11 cellular contexts compared by ENCODE assay signal in the genomic region with DNA sequence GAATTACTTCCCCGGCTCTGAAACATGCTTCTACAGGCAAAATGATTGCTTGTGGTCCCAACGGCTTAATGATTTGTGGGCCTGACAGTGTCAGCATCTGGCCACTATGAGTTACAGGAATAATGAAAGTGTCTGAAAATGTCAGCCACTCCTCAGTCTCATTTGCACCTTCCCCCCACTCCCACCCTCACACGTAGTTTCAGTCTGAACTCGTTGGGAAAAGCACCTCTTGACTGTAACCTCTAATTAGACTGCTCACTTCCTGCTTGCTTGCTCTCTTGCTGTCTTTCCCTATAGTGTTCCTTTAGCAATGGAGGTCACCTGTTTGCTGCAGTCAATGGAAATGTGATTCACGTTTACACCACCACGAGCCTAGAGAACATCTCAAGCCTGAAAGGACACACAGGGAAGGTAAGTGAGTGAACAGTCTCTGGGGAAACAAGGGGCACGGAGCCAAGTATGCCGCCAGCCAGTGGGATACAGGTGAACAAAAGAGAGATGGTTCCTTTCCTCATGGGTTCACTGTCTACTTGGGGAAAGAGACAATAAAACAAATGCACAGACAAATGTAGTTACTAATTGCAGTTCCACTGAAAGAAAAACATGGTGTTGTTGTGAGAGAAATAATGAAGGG. TPM values are rescaled to one million over a fixed set of nuclear protein-coding genes. Genes with fewer than 3 reads are reported as not detected.
DNase-seq lines count a peak whose midpoint lies in the region; ATAC-seq and FAIRE-seq lines count a peak whose summit lies in the region.
"Had no signal": no experiment of that assay in that cellular context is flagged by ENCODE, and none has a peak within 500 bp of the region (broad histone marks: within the 10 kb centered on the region; RNA-seq: fewer than 3 reads in every experiment).

No MANE protein-coding gene starts in this region.

- H3K27me3 ChIP-seq in small intestine (ENCODE audit: control insufficient read depth in 2 of 2, insufficient read depth in 2 of 2, low read length in 2 of 2) = no peaks in the 10 kb centered on the region
- H3K27me3 ChIP-seq: breast epithelium, SJSA1 had no signal

- H3K4me1 ChIP-seq in small intestine (ENCODE audit: control insufficient read depth in 2 of 2, insufficient read depth in 1 of 2, low read depth in 1 of 2, low read length in 1 of 2) = no peaks in the 10 kb centered on the region
- H3K4me1 ChIP-seq: breast epithelium had no signal

- DNase-seq in COR-L47 (lab: John Stamatoyannopoulos, UW) (peak; percentile 73), GM19238 (ENCODE audit: insufficient read length, low spot score) (peak; percentile 44), NCI-H510A treated with DMSO at 0.1 percent for 48 hours (lab: John Stamatoyannopoulos, UW) (peak; percentile 97), small intestine (no peak), SHP77 (lab: John Stamatoyannopoulos, UW) (no peak), islet precursor cell (no peak), left ventricle myocardium superior (no peak)
- DNase-seq: AML-193 had no signal

- intact Hi-C loops in left ventricle myocardium superior (cut with micrococcal nuclease) = no loop called here

- no peaks in the 10 kb centered on the region for H3K9me3 ChIP-seq in small intestine (ENCODE audit: control insufficient read depth, low read depth)
- H3K9me3 ChIP-seq: breast epithelium had no signal

- no peak overlapping the region for H3K4me3 ChIP-seq in small intestine (ENCODE audit: low read depth in 1 of 2, low read length in 2 of 2)
- H3K4me3 ChIP-seq: breast epithelium, SJSA1 had no signal

- H3K36me3 ChIP-seq in small intestine (ENCODE audit: control insufficient read depth in 2 of 2, insufficient read depth in 2 of 2, low read length in 2 of 2) = no peaks in the 10 kb centered on the region
- H3K36me3 ChIP-seq: breast epithelium, SJSA1 had no signal

- ATAC-seq in HG03342 (IDR thresholded peaks at IDR 0.05; ENCODE audit: unreplicated experiment) (peak; percentile 73), left ventricle myocardium superior (no peak)

- no peak for FAIRE-seq in small intestine (lab: Jason Lieb, UNC)

- WGBS in small intestine, 3 donors = 59 to 63% (median 59%) methylated on average over 8 of the region's 8 CpGs

- no peak overlapping the region for H3K27ac ChIP-seq in small intestine (ENCODE audit: low read depth in 1 of 2, low read length in 1 of 2)
- H3K27ac ChIP-seq: SJSA1 had no signal

RNA-seq across cellular contexts. Expression of gene CFAP57, which starts 27.1 kb away (rescaled TPM):
- under 1 TPM in 1 of 3 donors, not detected in 2; 0.03 TPM for polyA plus RNA-seq in small intestine
- total RNA-seq in left ventricle myocardium superior = not detected

RNA-seq across cellular contexts. Expression of gene EBNA1BP2, which starts 27.1 kb away (rescaled TPM):
- polyA plus RNA-seq in small intestine = 10 to 100 TPM; 31.3 to 78.6 (median 39.7) TPM
- 28.8 TPM for total RNA-seq in left ventricle myocardium superior

Comparison
In these comparisons a context has a peak if more than half of its experiments do, and no peak if none do; other contexts are left out.
1. DNase-seq: peak in COR-L47 (single experiment), GM19238 (single experiment) and NCI-H510A treated with DMSO at 0.1 percent for 48 hours (single experiment); none in small intestine (single experiment), SHP77 (0 of 2), islet precursor cell (single experiment) and left ventricle myocardium superior (single experiment).